ENCODE assay signal across 24 cellular contexts in genomic region chr13:105796081-105796480, GRCh38.
"Had no signal": no experiment of that assay in that cellular context is flagged by ENCODE, and none has a peak within 500 bp of the region (broad histone marks: within the 10 kb centered on the region; RNA-seq: fewer than 3 reads in every experiment).

No MANE protein-coding gene starts in this region.

- H3K27me3 Mint-ChIP-seq: naive B cell; naive thymus-derived CD8-positive, alpha-beta T cell had no signal

- DNase-seq: dermis blood vessel endothelial cell; dorsolateral prefrontal cortex; effector CD4-positive, alpha-beta T cell; effector memory CD4-positive, alpha-beta T cell; foreskin fibroblast; foreskin melanocyte; gastrocnemius medialis; glutamatergic neuron; head of caudate nucleus; heart right ventricle; hippocampal formation; left cardiac atrium; left lung; left ventricle myocardium superior; lower lobe of right lung; mesenchymal stem cell; mucosa of descending colon; naive B cell; naive thymus-derived CD8-positive, alpha-beta T cell had no signal

- H3K27ac Mint-ChIP-seq: mesothelial cell of epicardium; naive thymus-derived CD8-positive, alpha-beta T cell had no signal

- FAIRE-seq: endothelial cell of umbilical vein, islet of Langerhans, keratinocyte had no signal

- H3K4me1 ChIP-seq: esophagus muscularis mucosa, gastrocnemius medialis, heart right ventricle, left lung, lower lobe of right lung had no signal

- H3K9me3 ChIP-seq: esophagus muscularis mucosa, gastrocnemius medialis, lower lobe of right lung, mucosa of descending colon had no signal

- H3K4me3 Mint-ChIP-seq: mesothelial cell of epicardium; naive B cell; naive thymus-derived CD8-positive, alpha-beta T cell had no signal

- H3K36me3 Mint-ChIP-seq: naive B cell; naive thymus-derived CD8-positive, alpha-beta T cell had no signal

- H3K27me3 ChIP-seq: dorsolateral prefrontal cortex, esophagus muscularis mucosa, gastrocnemius medialis, heart right ventricle, left lung had no signal

- H3K27ac ChIP-seq: dorsolateral prefrontal cortex, esophagus muscularis mucosa, gastrocnemius medialis, heart right ventricle, left lung, lower lobe of right lung had no signal

- H3K4me3 ChIP-seq: dorsolateral prefrontal cortex, esophagus muscularis mucosa, gastrocnemius medialis, heart right ventricle, left lung, lower lobe of right lung, mucosa of descending colon had no signal

- H3K36me3 ChIP-seq: esophagus muscularis mucosa, gastrocnemius medialis, heart right ventricle, left lung, lower lobe of right lung had no signal

- H3K4me1 Mint-ChIP-seq: mesothelial cell of epicardium; naive B cell; naive thymus-derived CD8-positive, alpha-beta T cell had no signal
